ENCODE assay signal across 9 cellular contexts in the genomic region with DNA sequence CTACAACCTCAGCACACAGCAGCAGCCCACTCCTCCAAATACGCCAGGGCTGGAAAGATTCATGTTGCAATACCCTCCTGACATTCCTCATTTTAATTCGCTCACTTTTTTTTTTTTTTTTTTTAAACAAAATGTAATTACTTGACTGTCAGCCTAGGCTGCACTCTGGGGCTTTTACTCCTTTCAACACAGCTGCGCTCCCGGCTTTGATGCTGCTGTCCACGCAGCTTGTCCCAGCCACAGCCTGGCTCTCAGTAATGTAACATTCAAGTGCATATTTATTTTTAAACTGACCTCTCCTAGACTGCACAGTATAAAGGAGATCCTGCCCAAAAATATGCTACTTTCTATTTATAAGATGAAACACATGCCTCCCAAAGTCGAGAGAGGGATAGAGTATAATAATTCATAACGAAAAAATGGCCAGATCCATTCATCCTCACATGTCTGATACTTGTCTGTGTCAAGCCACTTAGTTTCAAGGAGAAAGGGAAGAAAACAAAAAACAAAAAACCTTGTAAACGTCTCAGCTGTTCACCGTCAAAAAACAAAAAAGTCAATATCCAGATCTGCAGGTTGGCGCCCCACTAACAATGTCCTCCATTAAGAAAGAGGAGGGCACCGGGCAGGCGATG. TPM values are rescaled to one million over a fixed set of nuclear protein-coding genes. Genes with fewer than 3 reads are reported as not detected.
A peak's percentile ranks its signal among the peaks of the same experiment; 100 is the strongest.
DNase-seq lines count a peak whose midpoint lies in the region; ATAC-seq and TF ChIP-seq lines count a peak whose summit lies in the region.
"Had no signal": no experiment of that assay in that cellular context is flagged by ENCODE, and none has a peak within 500 bp of the region (broad histone marks: within the 10 kb centered on the region; RNA-seq: fewer than 3 reads in every experiment).

No MANE protein-coding gene starts in this region.

- TF ChIP-seq CTCF in WI38 (IDR thresholded peaks at IDR 0.05; ENCODE audit: low read depth, low read length): no peak
- no peak for TF ChIP-seq CTCF in heart right ventricle (IDR thresholded peaks at IDR 0.05)
- TF ChIP-seq CTCF in gastrocnemius medialis (IDR thresholded peaks at IDR 0.05 in 4 of 5, conservative IDR thresholded peaks at IDR 0.05 in 1 of 5): no peak

- peak overlapping the region; percentile 86 for H3K9ac ChIP-seq in GM23248

- intact Hi-C loops in heart right ventricle (cut with DNase I) (loop anchor here (1.0 to 10.0 kb wide), 15 partner anchors 15 to 256 kb away; no protein-coding TSS in a partner anchor), gastrocnemius medialis (cut with DNase I; ENCODE audit: low total_unique reads) (loop anchor here (1.0 to 10.0 kb wide), 5 partner anchors 15 to 166 kb away; no protein-coding TSS in a partner anchor)

- H3K4me3 ChIP-seq in GM23248: peak overlapping the region; percentile 100
- peak overlapping the region; percentile 97 for H3K4me3 ChIP-seq in WI38 (ENCODE audit: low read depth, low read length)
- H3K4me3 ChIP-seq in heart right ventricle: peak overlapping the region; percentile 78 to 99 (median 95)
- peak overlapping the region; percentile 81 to 99 (median 95) for H3K4me3 ChIP-seq in gastrocnemius medialis

- H3K9me3 ChIP-seq in GM23248 (ENCODE audit: low read depth) (no peaks in the 10 kb centered on the region), heart right ventricle (no peaks in the 10 kb centered on the region), gastrocnemius medialis (no peaks in the 10 kb centered on the region)

- no peaks in the 10 kb centered on the region for H3K9me2 ChIP-seq in GM23248 (ENCODE audit: insufficient read depth)

- peak; percentile 9 to 63 (median 32) for ATAC-seq in heart right ventricle
- ATAC-seq in gastrocnemius medialis: no peak
- no peak for ATAC-seq in HG02981 (IDR thresholded peaks at IDR 0.05; ENCODE audit: unreplicated experiment)
- no peak for ATAC-seq in HG03108 (IDR thresholded peaks at IDR 0.05; ENCODE audit: unreplicated experiment)

- in situ Hi-C loops in GM23248 (cut with MboI): no loop called here
- in situ Hi-C loops in gastrocnemius medialis (cut with MboI; ENCODE audit: low sequenced_read_pairs in 4 of 4): loop anchor here in 1 of 4 donors (25.0 kb wide), 1 partner anchor 258 kb away; no protein-coding TSS in a partner anchor

- H3K27ac ChIP-seq in GM23248 (peak overlapping the region; percentile 20), heart right ventricle (peak overlapping the region; percentile 91 to 100 (median 99)), gastrocnemius medialis (peak overlapping the region; percentile 98 to 100 (median 100))

- peak overlapping the region; percentile 93 for H3K4me2 ChIP-seq in GM23248 (ENCODE audit: unreplicated experiment)

- H3K27me3 ChIP-seq in GM23248 (replicated peaks; ENCODE audit: insufficient read depth): no peaks in the 10 kb centered on the region
- no peaks in the 10 kb centered on the region for H3K27me3 ChIP-seq in heart right ventricle
- H3K27me3 ChIP-seq in gastrocnemius medialis: no peaks in the 10 kb centered on the region

- H2AFZ ChIP-seq in GM23248: no peak overlapping the region

- 11 to 15% methylated on average over 12 of the region's 12 CpGs for WGBS in GM23248 (ENCODE audit: low coverage in 1 of 2, low lambda C conversion rate in 2 of 2, missing lambda C conversion rate in 2 of 2), 2 experiments
- WGBS in heart right ventricle, 2 donors: 3 to 7% methylated on average over 12 of the region's 12 CpGs

- H3K79me2 ChIP-seq in GM23248 (ENCODE audit: insufficient read depth): peaks cover 58% of the 10 kb centered on the region

- DNase-seq in GM23248 (peak; percentile 40), heart right ventricle (peak in 1 of 2 donors; percentile 23), gastrocnemius medialis (no peak), DMS 273 treated with DMSO at 0.1 percent for 48 hours (lab: John Stamatoyannopoulos, UW) (no peak)
- no peak for DNase-seq in activated CD8-positive, alpha-beta memory T cell treated with anti-CD3 and anti-CD28 coated beads for 24 hours
- DNase-seq: NCI-H1417 treated with DMSO at 0.1 percent for 48 hours had no signal

- H3K36me3 ChIP-seq in GM23248 (ENCODE audit: low read depth) (peaks cover 47% of the 10 kb centered on the region), heart right ventricle (peaks cover 0 to 7% (median 0%) of the 10 kb centered on the region in 9 donors), gastrocnemius medialis (no peaks in the 10 kb centered on the region)

- H3K4me1 ChIP-seq in GM23248 (ENCODE audit: insufficient read depth) (peaks cover 36% of the 10 kb centered on the region), heart right ventricle (peaks cover 6 to 75% (median 48%) of the 10 kb centered on the region in 9 donors), gastrocnemius medialis (peaks cover 47 to 60% of the 10 kb centered on the region in 2 donors)

- no peaks in the 10 kb centered on the region for H4K20me1 ChIP-seq in GM23248 (ENCODE audit: insufficient read depth)

- TF ChIP-seq POLR2A in gastrocnemius medialis (IDR thresholded peaks at IDR 0.05): no peak

- H3F3A ChIP-seq in GM23248 (ENCODE audit: insufficient read depth): peaks cover 56% of the 10 kb centered on the region

RNA-seq across cellular contexts. Expression of gene CDC42EP3, which starts 0.9 kb away (rescaled TPM):
- 144 and 166 TPM in 2 replicates for total RNA-seq in GM23248 (2014; rRNA removed; shearing (Covaris generic))
- polyA plus RNA-seq in GM23248 (2016; fragmentation: Nextera tagmentation; extraction: Ambion mirVana) (289 and 295 TPM in 2 replicates), heart right ventricle (10 to 100 TPM; 28.4 to 32.9 TPM)
- total RNA-seq in heart right ventricle (100 to 1,000 TPM in 6 of 10 donors, 10 to 100 TPM in 4; 67.3 to 188 (median 143) TPM), gastrocnemius medialis (10 to 100 TPM; 20.0 to 90.6 (median 57.2) TPM)

Comparison
In these comparisons a context has a peak if more than half of its experiments do, and no peak if none do; other contexts are left out.
1. H3K27ac ChIP-seq: peak in every context shown above with its lines; median percentile 100 in gastrocnemius medialis; 99 in heart right ventricle; 20 in GM23248.
2. ATAC-seq: peak in heart right ventricle (8 of 8); none in gastrocnemius medialis (0 of 2), HG02981 (single experiment) and HG03108 (single experiment).
3. Peak in every context shown above with its lines, with median percentiles within 50 percentile points of each other: H3K4me3 ChIP-seq.